Comparison of ENCODE assay signal across 26 cellular contexts in the genomic region with DNA sequence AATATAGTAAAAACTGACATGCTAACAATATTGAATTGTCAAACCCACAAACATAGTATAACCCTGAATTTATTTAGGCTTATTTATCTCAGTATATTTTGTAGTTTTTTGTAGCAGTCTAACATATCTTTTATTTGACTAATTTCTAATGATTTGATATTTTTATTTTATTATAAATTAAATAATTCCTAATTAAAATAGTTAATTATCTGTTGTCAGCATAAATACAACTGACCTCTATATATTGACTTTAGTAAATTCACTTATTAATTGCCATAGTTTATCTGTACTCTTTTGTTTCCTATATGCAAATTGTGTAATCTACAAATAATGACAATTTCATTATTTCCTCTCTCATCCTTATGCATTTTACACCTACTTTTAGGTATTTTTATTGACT.
A peak's percentile ranks its signal among the peaks of the same experiment; 100 is the strongest.
DNase-seq lines count a peak whose midpoint lies in the region; ATAC-seq, FAIRE-seq and TF ChIP-seq lines count a peak whose summit lies in the region.
"Had no signal": no experiment of that assay in that cellular context is flagged by ENCODE, and none has a peak within 500 bp of the region (broad histone marks: within the 10 kb centered on the region; RNA-seq: fewer than 3 reads in every experiment).

No MANE protein-coding gene starts in this region.

- no peak overlapping the region for H3K4me3 ChIP-seq in K562
- H3K4me3 ChIP-seq in kidney (ENCODE audit: low read length in 2 of 2), result no peak overlapping the region
- H3K4me3 ChIP-seq: A549; BLaER1 treated with 17β-estradiol and CSF1 and Interleukin-3, amounts not matched to agents 10 nM and 100 nM had no signal

- peak; percentile 21 for FAIRE-seq in G401.6 (lab: Jason Lieb, UNC)
- FAIRE-seq in K562 (lab: Jason Lieb, UNC), result no peak
- FAIRE-seq in kidney (lab: Jason Lieb, UNC), result peak; percentile 77
- FAIRE-seq: A549, GM12891, GM19239 had no signal

- no peaks in the 10 kb centered on the region for H3K36me3 Mint-ChIP-seq in glutamatergic neuron (ENCODE audit: unreplicated experiment)
- H3K36me3 Mint-ChIP-seq: CD4-positive, alpha-beta memory T cell; CD4-positive, CD25-positive, alpha-beta regulatory T cell; CD8-positive, alpha-beta memory T cell had no signal

- no peak for ATAC-seq in K562
- no peak for ATAC-seq in HG03097 (IDR thresholded peaks at IDR 0.05; ENCODE audit: low FRiP score, unreplicated experiment)
- no peak for ATAC-seq in HG03196 (IDR thresholded peaks at IDR 0.05; ENCODE audit: unreplicated experiment)
- ATAC-seq: A549 had no signal

- no peak for TF ChIP-seq POLR2A in K562 (conservative IDR thresholded peaks at IDR 0.05)

- H3K9me3 ChIP-seq in K562 (replicated peaks; ENCODE audit: control insufficient read depth, insufficient read depth, low read depth, low read length) (no peaks in the 10 kb centered on the region), kidney (ENCODE audit: control insufficient read depth in 1 of 2, low read length in 2 of 2) (no peaks in the 10 kb centered on the region)

- no peaks in the 10 kb centered on the region for H3K4me1 Mint-ChIP-seq in glutamatergic neuron (ENCODE audit: low read depth, unreplicated experiment)

- H3K79me2 ChIP-seq in K562 (ENCODE audit: control insufficient read depth, insufficient read depth, low read length), result no peaks in the 10 kb centered on the region

- TF ChIP-seq RAD21 in K562 (CRISPR knock-in tag; conservative IDR thresholded peaks at IDR 0.05 in 1 of 2, IDR thresholded peaks at IDR 0.05 in 1 of 2), result no peak

- no peak overlapping the region for H3K4me2 ChIP-seq in K562 (ENCODE audit: insufficient read depth, low read length)
- H3K4me2 ChIP-seq: A549; BLaER1 treated with 17β-estradiol and CSF1 and Interleukin-3, amounts not matched to agents 10 nM and 100 nM had no signal

- H3K4me1 ChIP-seq in K562 (replicated peaks in 1 of 2; ENCODE audit: control insufficient read depth in 2 of 2, insufficient read depth in 2 of 2, low read length in 2 of 2) (no peaks in the 10 kb centered on the region), kidney (ENCODE audit: control insufficient read depth in 1 of 2, insufficient read depth in 1 of 2, low read depth in 1 of 2, low read length in 2 of 2) (no peaks in the 10 kb centered on the region)
- H3K4me1 ChIP-seq: A549 had no signal

- H3K27ac ChIP-seq in K562 (ENCODE audit: extremely low read depth, low read depth, low read length), result no peak overlapping the region
- no peak overlapping the region for H3K27ac ChIP-seq in kidney (ENCODE audit: low read depth in 2 of 2, low read length in 2 of 2)
- H3K27ac ChIP-seq: A549; BLaER1 treated with 17β-estradiol and CSF1 and Interleukin-3, amounts not matched to agents 10 nM and 100 nM; C4-2B had no signal

- in situ Hi-C loops in K562 (cut with MboI), result no loop called here

- CTCF ChIA-PET in K562 (lab: Yijun Ruan, JAX; ENCODE audit: low intra/inter-chr PET ratio), result no interaction called here

- BruUV-seq in K562 (replicated peaks; lab: Mats Ljungman, UMichigan), result no TSS peak

- H4K20me1 ChIP-seq in K562 (replicated peaks; ENCODE audit: control insufficient read depth, insufficient read depth, low read length), result no peaks in the 10 kb centered on the region
- H4K20me1 ChIP-seq: BLaER1 treated with 17β-estradiol and CSF1 and Interleukin-3, amounts not matched to agents 10 nM and 100 nM had no signal

- H3K27me3 ChIP-seq in K562 (ENCODE audit: control insufficient read depth in 2 of 2, insufficient read depth in 2 of 2, low read length in 2 of 2), result no peaks in the 10 kb centered on the region
- H3K27me3 ChIP-seq: BLaER1 treated with 17β-estradiol and CSF1 and Interleukin-3, amounts not matched to agents 10 nM and 100 nM had no signal

- DNase-seq in K562 (ENCODE audit: extremely low read depth in 1 of 4, low spot score in 3 of 4), result no peak
- DNase-seq in kidney, result no peak
- DNase-seq in stimulated activated CD4-positive, alpha-beta T cell treated with anti-CD3 and anti-CD28 coated beads, Interleukin-4, amount 100 ng/mL, for 4 hours, result no peak
- DNase-seq in glutamatergic neuron, result no peak
- DNase-seq: 8988T; AML-193; CD4-positive, alpha-beta memory T cell; CD4-positive, CD25-positive, alpha-beta regulatory T cell; CD8-positive, alpha-beta memory T cell; COR-L47; DMS 273 treated with DMSO at 0.1 percent for 48 hours; DMS153; DMS53; DMS79; DND-41; EL; GF-D8 had no signal

- POLR2A ChIA-PET in K562 (lab: Yijun Ruan, JAX), result no interaction called here

- TF ChIP-seq EP300 in K562 (IDR thresholded peaks at IDR 0.05; ENCODE audit: low read length), result no peak

- no peak overlapping the region for H2AFZ ChIP-seq in K562 (ENCODE audit: low read depth, low read length)

- peaks cover 1% of the 10 kb centered on the region for H3K27me3 Mint-ChIP-seq in glutamatergic neuron (ENCODE audit: unreplicated experiment)
- H3K27me3 Mint-ChIP-seq: CD4-positive, CD25-positive, alpha-beta regulatory T cell had no signal

- no peaks in the 10 kb centered on the region for H3K36me3 ChIP-seq in K562 (ENCODE audit: control insufficient read depth, insufficient read depth, low read length)
- no peaks in the 10 kb centered on the region for H3K36me3 ChIP-seq in kidney (ENCODE audit: control insufficient read depth in 1 of 2, insufficient read depth in 2 of 2, low read length in 2 of 2)
- H3K36me3 ChIP-seq: BLaER1 treated with 17β-estradiol and CSF1 and Interleukin-3, amounts not matched to agents 10 nM and 100 nM had no signal

- no peaks in the 10 kb centered on the region for H3K9me1 ChIP-seq in K562 (ENCODE audit: control insufficient read depth, insufficient read depth, low read length)

- TF ChIP-seq CTCF in K562 (IDR thresholded peaks at IDR 0.05 in 2 of 3, conservative IDR thresholded peaks at IDR 0.05 in 1 of 3; ENCODE audit: insufficient read depth in 2 of 3, low read depth in 1 of 3, low read length in 3 of 3) (no peak), kidney (IDR thresholded peaks at IDR 0.05; ENCODE audit: borderline replicate concordance, extremely low read depth, insufficient read depth) (no peak), glutamatergic neuron (IDR thresholded peaks at IDR 0.05; ENCODE audit: partially characterized antibody, unreplicated experiment) (no peak)

- H3K27ac Mint-ChIP-seq in glutamatergic neuron (ENCODE audit: unreplicated experiment), result no peak overlapping the region
- H3K27ac Mint-ChIP-seq: B cell; CD4-positive, alpha-beta memory T cell; CD4-positive, CD25-positive, alpha-beta regulatory T cell; CD8-positive, alpha-beta memory T cell had no signal

- intact Hi-C loops in K562 (cut with micrococcal nuclease) (no loop called here), kidney (cut with DNase I) (no loop called here)

- H3K4me3 Mint-ChIP-seq in glutamatergic neuron (ENCODE audit: unreplicated experiment), result no peak overlapping the region
- H3K4me3 Mint-ChIP-seq: B cell; CD4-positive, alpha-beta memory T cell; CD4-positive, CD25-positive, alpha-beta regulatory T cell; CD8-positive, alpha-beta memory T cell had no signal

- H3K9ac ChIP-seq in K562 (ENCODE audit: insufficient read depth in 1 of 2, low read depth in 2 of 2, low read length in 2 of 2), result no peak overlapping the region
- H3K9ac ChIP-seq in kidney (ENCODE audit: low read length in 2 of 2), result no peak overlapping the region
- H3K9ac ChIP-seq: BLaER1 treated with 17β-estradiol and CSF1 and Interleukin-3, amounts not matched to agents 10 nM and 100 nM had no signal

- peaks cover 2% of the 10 kb centered on the region for H3K9me3 Mint-ChIP-seq in glutamatergic neuron (ENCODE audit: unreplicated experiment)

TF ChIP-seq in K562, 482 proteins besides CTCF, POLR2A, EP300 and RAD21 (continues in another document):
- TF ChIP-seq ZNF316 (IDR thresholded peaks at IDR 0.05), result peak; percentile 50; the same call in 1 of the 2 replicates
- TF ChIP-seq STAT5B (CRISPR knock-in tag; IDR thresholded peaks at IDR 0.05), result no peak
- no peak for TF ChIP-seq RCOR1 (IDR thresholded peaks at IDR 0.05; ENCODE audit: borderline replicate concordance in 1 of 2, low read depth in 2 of 2, low read length in 2 of 2)
